In genomic region chr9:93450817-93451761, GRCh38 we compare ENCODE assay signal across 8 cellular contexts. TPM values are rescaled to one million over a fixed set of nuclear protein-coding genes. Genes with fewer than 3 reads are reported as not detected.
DNase-seq lines count a peak whose midpoint lies in the region; ATAC-seq and TF ChIP-seq lines count a peak whose summit lies in the region.

TSS of gene FAM120A (plus strand) at chr9:93451685. CDS start at chr9:93451916, 231 bp downstream.

- H3K27ac ChIP-seq in right atrium auricular region (peak within 1 kb of the TSS; percentile 95 to 98), uterus (peak within 1 kb of the TSS; percentile 93 to 98)

- peak; percentile 90 for DNase-seq in GM12865 (ENCODE audit: low read depth)
- peak; percentile 61 for DNase-seq in NCI-H1092 treated with DMSO at 0.1 percent for 48 hours (lab: John Stamatoyannopoulos, UW)
- peak in 52 of 58 donors; percentile 12 to 83 (median 60) for DNase-seq in anterior cingulate cortex (lab: John Stamatoyannopoulos, UW)
- DNase-seq in right atrium auricular region (ENCODE audit: low spot score), result no peak
- no peak for DNase-seq in pulmonary artery endothelial cell (ENCODE audit: low read depth, low spot score)
- DNase-seq in uterus, result peak; percentile 61 to 68

- ATAC-seq in HG02610 (IDR thresholded peaks at IDR 0.05; ENCODE audit: unreplicated experiment), result peak; percentile 65

- H3K4me3 ChIP-seq in GM12865 (ENCODE audit: low read depth, low read length), result peak within 1 kb of the TSS; percentile 85
- peak within 1 kb of the TSS; percentile 71 to 92 for H3K4me3 ChIP-seq in right atrium auricular region
- H3K4me3 ChIP-seq in uterus, result peak within 1 kb of the TSS; percentile 92 to 98

- TF ChIP-seq POLR2A in uterus (IDR thresholded peaks at IDR 0.05), result peak; percentile 55 to 93

- intact Hi-C loops in T-helper 2 cell treated with Interferon-gamma antibody and Interleukin-4, amounts not matched to agents 100 ng/mL and 5 ng/mL, for 36 hours (cut with micrococcal nuclease), result loop anchor here (2.0 to 5.0 kb wide), 4 partner anchors 50 to 716 kb away; no protein-coding TSS in a partner anchor
- intact Hi-C loops in uterus (cut with DNase I; ENCODE audit: low total_unique reads), result loop anchor here (10.0 kb wide), 1 partner anchor 714 kb away; no protein-coding TSS in a partner anchor

- TF ChIP-seq CTCF in GM12865 (IDR thresholded peaks at IDR 0.05; ENCODE audit: insufficient read depth, low read depth, low read length, missing control alignments), result no peak
- no peak for TF ChIP-seq CTCF in right atrium auricular region (IDR thresholded peaks at IDR 0.05)
- TF ChIP-seq CTCF in uterus (IDR thresholded peaks at IDR 0.05), result peak in 1 of 4 experiments; percentile 16

- H3K36me3 ChIP-seq in right atrium auricular region (peaks cover 32% of the 10 kb centered on the region), uterus (no peaks in the 10 kb centered on the region)

- H3K27me3 ChIP-seq in right atrium auricular region (no peaks in the 10 kb centered on the region), uterus (no peaks in the 10 kb centered on the region)

- H3K4me1 ChIP-seq in right atrium auricular region, result peaks cover 0 to 42% of the 10 kb centered on the region in 2 donors
- H3K4me1 ChIP-seq in uterus, result peaks cover 0 to 21% of the 10 kb centered on the region in 2 donors

- no peaks in the 10 kb centered on the region for H3K9me3 ChIP-seq in right atrium auricular region
- H3K9me3 ChIP-seq in uterus, result no peaks in the 10 kb centered on the region

RNA-seq across cellular contexts. Expression of gene FAM120A, which starts in this region (rescaled TPM):
- 168 and 174 TPM in 2 replicates for total RNA-seq in T-helper 2 cell treated with Interferon-gamma antibody and Interleukin-4, amounts not matched to agents 100 ng/mL and 5 ng/mL, for 36 hours
- total RNA-seq in right atrium auricular region (10 to 100 TPM; 79.1 to 88.7 TPM), pulmonary artery endothelial cell (108 and 148 TPM in 2 replicates), uterus (100 to 1,000 TPM in 2 of 4 donors, 10 to 100 TPM in 2; 36.8 to 110 (median 103) TPM)

Comparison
In these comparisons a context has a peak if more than half of its experiments do, and no peak if none do; other contexts are left out.
1. DNase-seq: peak in GM12865 (single experiment), NCI-H1092 treated with DMSO at 0.1 percent for 48 hours (single experiment), anterior cingulate cortex (52 of 58) and uterus (2 of 2); none in right atrium auricular region (single experiment) and pulmonary artery endothelial cell (single experiment).
2. Peak in every context shown above with its lines, with median percentiles within 50 percentile points of each other: H3K4me3 ChIP-seq.